ENCODE assay signal across 18 cellular contexts in genomic region chr1:171581766-171582165, GRCh38. TPM values are rescaled to one million over a fixed set of nuclear protein-coding genes. Genes with fewer than 3 reads are reported as not detected.
DNase-seq lines count a peak whose midpoint lies in the region; ATAC-seq and TF ChIP-seq lines count a peak whose summit lies in the region.
"Had no signal": no experiment of that assay in that cellular context is flagged by ENCODE, and none has a peak within 500 bp of the region (broad histone marks: within the 10 kb centered on the region; RNA-seq: fewer than 3 reads in every experiment).

No MANE protein-coding gene starts in this region.

- TF ChIP-seq CTCF in MCF 10A (IDR thresholded peaks at IDR 0.05; ENCODE audit: unreplicated experiment) (no peak), breast epithelium (IDR thresholded peaks at IDR 0.05) (no peak), glutamatergic neuron (IDR thresholded peaks at IDR 0.05; ENCODE audit: partially characterized antibody, unreplicated experiment) (no peak)
- TF ChIP-seq CTCF in activated CD8-positive, alpha-beta T cell treated with anti-CD3 and anti-CD28 coated beads for 36 hours (IDR thresholded peaks at IDR 0.05), result no peak

- CTCF ChIA-PET in MCF 10A (lab: Yijun Ruan, JAX), result interaction anchor here (0.9 to 1.0 kb wide), 2 partner anchors 15 to 81 kb away, joined by 4 read pairs; no protein-coding TSS in a partner anchor
- CTCF ChIA-PET in activated CD8-positive, alpha-beta T cell treated with anti-CD3 and anti-CD28 coated beads for 36 hours (lab: Charles Lee), result no interaction called here

- no peak overlapping the region for H3K4me3 ChIP-seq in breast epithelium
- H3K4me3 ChIP-seq: MG63, PC-9, smooth muscle cell had no signal

- H3K27me3 Mint-ChIP-seq in MCF 10A (ENCODE audit: insufficient read depth, unreplicated experiment) (no peaks in the 10 kb centered on the region), glutamatergic neuron (ENCODE audit: unreplicated experiment) (no peaks in the 10 kb centered on the region)
- H3K27me3 Mint-ChIP-seq in activated CD8-positive, alpha-beta T cell treated with anti-CD3 and anti-CD28 coated beads for 36 hours, result no peaks in the 10 kb centered on the region

- DNase-seq in MCF 10A (ENCODE audit: unreplicated experiment) (no peak), breast epithelium (ENCODE audit: low spot score in 2 of 2) (no peak), glutamatergic neuron (no peak), epidermal melanocyte (ENCODE audit: insufficient read length, low spot score) (no peak), NCI-H1436 treated with DMSO at 0.1 percent for 48 hours (lab: John Stamatoyannopoulos, UW) (no peak)
- DNase-seq in activated CD8-positive, alpha-beta T cell treated with anti-CD3 and anti-CD28 coated beads for 36 hours, result no peak
- DNase-seq: activated T-cell treated with anti-CD3 and anti-CD28 coated beads for 4 hours, IMR-90, mesenchymal stem cell, MG63, NCI-H2227 treated with DMSO at 0.1 percent for 48 hours, NCI-H774, PC-9, SIG-M5 had no signal

- H3K4me1 Mint-ChIP-seq in MCF 10A (ENCODE audit: insufficient read depth, unreplicated experiment) (peaks cover 6% of the 10 kb centered on the region), glutamatergic neuron (ENCODE audit: low read depth, unreplicated experiment) (no peaks in the 10 kb centered on the region)
- peaks cover 20% of the 10 kb centered on the region for H3K4me1 Mint-ChIP-seq in activated CD8-positive, alpha-beta T cell treated with anti-CD3 and anti-CD28 coated beads for 36 hours (ENCODE audit: low read depth)

- peaks cover 76% of the 10 kb centered on the region for H3K36me3 Mint-ChIP-seq in MCF 10A (ENCODE audit: insufficient read depth, unreplicated experiment)
- H3K36me3 Mint-ChIP-seq in activated CD8-positive, alpha-beta T cell treated with anti-CD3 and anti-CD28 coated beads for 36 hours (ENCODE audit: low read depth), result peaks cover 50% of the 10 kb centered on the region
- H3K36me3 Mint-ChIP-seq in glutamatergic neuron (ENCODE audit: unreplicated experiment), result no peaks in the 10 kb centered on the region

- no peak for ATAC-seq in activated CD8-positive, alpha-beta T cell treated with anti-CD3 and anti-CD28 coated beads for 36 hours
- ATAC-seq in GM18873 (IDR thresholded peaks at IDR 0.05; ENCODE audit: low FRiP score, unreplicated experiment) (no peak), GM21825 (IDR thresholded peaks at IDR 0.05; ENCODE audit: unreplicated experiment) (no peak)

- no TSS peak for BruUV-seq in MCF 10A (replicated peaks; lab: Mats Ljungman, UMichigan)

- H3K9me3 ChIP-seq in breast epithelium, result no peaks in the 10 kb centered on the region
- H3K9me3 ChIP-seq: MG63 had no signal

- POLR2A ChIA-PET in MCF 10A (lab: Yijun Ruan, JAX), result interaction anchor here (1.2 kb wide), 1 partner anchor 14 kb away, joined by 3 read pairs; no protein-coding TSS in a partner anchor
- POLR2A ChIA-PET in activated CD8-positive, alpha-beta T cell treated with anti-CD3 and anti-CD28 coated beads for 36 hours (lab: Charles Lee), result no interaction called here

- H3K27me3 ChIP-seq in breast epithelium, result no peaks in the 10 kb centered on the region
- H3K27me3 ChIP-seq: MG63 had no signal

- intact Hi-C loops in MCF 10A (cut with micrococcal nuclease) (no loop called here), breast epithelium (cut with DNase I; ENCODE audit: low total_unique reads) (no loop called here)
- intact Hi-C loops in activated CD8-positive, alpha-beta T cell treated with anti-CD3 and anti-CD28 coated beads for 36 hours (cut with micrococcal nuclease), result no loop called here

- peak overlapping the region; percentile 11 for H3K27ac Mint-ChIP-seq in MCF 10A (ENCODE audit: low read depth, unreplicated experiment)
- H3K27ac Mint-ChIP-seq in activated CD8-positive, alpha-beta T cell treated with anti-CD3 and anti-CD28 coated beads for 36 hours, result peak overlapping the region; percentile 76
- peak overlapping the region; percentile 14 for H3K27ac Mint-ChIP-seq in glutamatergic neuron (ENCODE audit: unreplicated experiment)

- H3K4me3 Mint-ChIP-seq in MCF 10A (ENCODE audit: unreplicated experiment), result no peak overlapping the region
- H3K4me3 Mint-ChIP-seq in activated CD8-positive, alpha-beta T cell treated with anti-CD3 and anti-CD28 coated beads for 36 hours, result no peak overlapping the region
- H3K4me3 Mint-ChIP-seq in glutamatergic neuron (ENCODE audit: unreplicated experiment), result no peak overlapping the region

- no peaks in the 10 kb centered on the region for H3K4me1 ChIP-seq in breast epithelium

- no peak overlapping the region for H3K27ac ChIP-seq in breast epithelium
- H3K27ac ChIP-seq: PC-9 had no signal

- H3K36me3 ChIP-seq in breast epithelium, result peaks cover 7% of the 10 kb centered on the region

- no peak for TF ChIP-seq POLR2A in breast epithelium (IDR thresholded peaks at IDR 0.05)

- H3K9me3 Mint-ChIP-seq in MCF 10A (ENCODE audit: unreplicated experiment) (no peaks in the 10 kb centered on the region), glutamatergic neuron (ENCODE audit: unreplicated experiment) (no peaks in the 10 kb centered on the region)
- no peaks in the 10 kb centered on the region for H3K9me3 Mint-ChIP-seq in activated CD8-positive, alpha-beta T cell treated with anti-CD3 and anti-CD28 coated beads for 36 hours

RNA-seq across cellular contexts. Expression of gene MYOCOS, which starts 40.3 kb away (rescaled TPM):
- total RNA-seq in MCF 10A (2022) (0.23 and 0.25 TPM in 2 replicates), breast epithelium (not detected), glutamatergic neuron (ENCODE audit: unreplicated experiment) (not detected)
- not detected for total RNA-seq in activated CD8-positive, alpha-beta T cell treated with anti-CD3 and anti-CD28 coated beads for 36 hours
- total RNA-seq: cardiac septum, IMR-90, PC-9, smooth muscle cell had no signal

Comparison
In these comparisons a context has a peak if more than half of its experiments do, and no peak if none do; other contexts are left out.
1. H3K27ac Mint-ChIP-seq: peak in every context shown above with its lines; median percentile 76 in activated CD8-positive, alpha-beta T cell treated with anti-CD3 and anti-CD28 coated beads for 36 hours; 14 in glutamatergic neuron; 11 in MCF 10A.